13 cellular contexts compared by ENCODE assay signal in genomic region chr14:96497087-96497486, GRCh38. TPM values are rescaled to one million over a fixed set of nuclear protein-coding genes. Genes with fewer than 3 reads are reported as not detected.
DNase-seq lines count a peak whose midpoint lies in the region; ATAC-seq and TF ChIP-seq lines count a peak whose summit lies in the region.
"Had no signal": no experiment of that assay in that cellular context is flagged by ENCODE, and none has a peak within 500 bp of the region (broad histone marks: within the 10 kb centered on the region; RNA-seq: fewer than 3 reads in every experiment).

No MANE protein-coding gene starts in this region.

- H3K4me1 ChIP-seq in testis (peaks cover 6% of the 10 kb centered on the region), upper lobe of right lung (peaks cover 8% of the 10 kb centered on the region)

- H3K27ac ChIP-seq in testis, result no peak overlapping the region
- no peak overlapping the region for H3K27ac ChIP-seq in upper lobe of right lung
- H3K27ac ChIP-seq: pancreas had no signal

- H3K36me3 ChIP-seq in GM06990 (ENCODE audit: control insufficient read depth, insufficient read depth, low read length) (no peaks in the 10 kb centered on the region), testis (ENCODE audit: low read depth, missing control alignments) (no peaks in the 10 kb centered on the region), upper lobe of right lung (no peaks in the 10 kb centered on the region)
- H3K36me3 ChIP-seq: pancreas had no signal

- no peaks in the 10 kb centered on the region for H3K27me3 ChIP-seq in GM06990 (replicated peaks; ENCODE audit: control insufficient read depth, insufficient read depth, low read length)
- no peaks in the 10 kb centered on the region for H3K27me3 ChIP-seq in testis
- no peaks in the 10 kb centered on the region for H3K27me3 ChIP-seq in upper lobe of right lung
- H3K27me3 ChIP-seq: pancreas had no signal

- TF ChIP-seq CTCF in GM06990 (IDR thresholded peaks at IDR 0.05; ENCODE audit: insufficient read depth, low read length, poor library complexity, severe bottlenecking) (no peak), testis (IDR thresholded peaks at IDR 0.05) (no peak), upper lobe of right lung (IDR thresholded peaks at IDR 0.05) (no peak)

- no peak for DNase-seq in GM06990 (ENCODE audit: extremely low read depth, insufficient read length)
- DNase-seq in SW480 (ENCODE audit: low spot score), result peak; percentile 12
- no peak for DNase-seq in testis
- no peak for DNase-seq in upper lobe of right lung
- DNase-seq in CD1c-positive myeloid dendritic cell (ENCODE audit: extremely low spot score), result no peak
- DNase-seq in ureter (ENCODE audit: low spot score), result no peak
- DNase-seq: activated naive CD4-positive, alpha-beta T cell treated with anti-CD3 and anti-CD28 coated beads, Interleukin-2, amount 10 ng/mL, durations not matched to agents 7 days and 5 days; cerebellar nuclear complex; NCI-H146; NCI-H774; pancreas had no signal

- WGBS in testis, 2 donors, result 60 to 76% methylated on average over 5 of the region's 5 CpGs

- peak; percentile 34 for ATAC-seq in GM19043 (IDR thresholded peaks at IDR 0.05; ENCODE audit: low read depth, unreplicated experiment)
- peak; percentile 46 for ATAC-seq in HG03060 (IDR thresholded peaks at IDR 0.05; ENCODE audit: low read depth, unreplicated experiment)
- no peak for ATAC-seq in upper lobe of right lung
- ATAC-seq: pancreas had no signal

- peak overlapping the region; percentile 11; the same call in 1 of the 2 replicates for H3K4me3 ChIP-seq in GM06990 (replicated peaks; ENCODE audit: low read depth, low read length)
- no peak overlapping the region for H3K4me3 ChIP-seq in testis
- no peak overlapping the region for H3K4me3 ChIP-seq in upper lobe of right lung
- H3K4me3 ChIP-seq: pancreas had no signal

- no peak for TF ChIP-seq POLR2A in testis (IDR thresholded peaks at IDR 0.05)

- intact Hi-C loops in testis (cut with DNase I; ENCODE audit: low total_unique reads) (no loop called here), upper lobe of right lung (cut with DNase I) (no loop called here)

- no peaks in the 10 kb centered on the region for H3K9me3 ChIP-seq in testis
- H3K9me3 ChIP-seq in upper lobe of right lung, result no peaks in the 10 kb centered on the region
- H3K9me3 ChIP-seq: pancreas had no signal

RNA-seq across cellular contexts. Expression of gene PAPOLA, which starts 5.1 kb away (rescaled TPM):
- 100 to 1,000 TPM; 194 to 255 TPM for total RNA-seq in testis
- 166 TPM for polyA plus RNA-seq in testis (ENCODE audit: insufficient read depth, low read depth, low replicate concordance)
- 153 TPM for total RNA-seq in upper lobe of right lung
- 207 TPM for total RNA-seq in ureter
